ENCODE assay signal across 17 cellular contexts in the genomic region with DNA sequence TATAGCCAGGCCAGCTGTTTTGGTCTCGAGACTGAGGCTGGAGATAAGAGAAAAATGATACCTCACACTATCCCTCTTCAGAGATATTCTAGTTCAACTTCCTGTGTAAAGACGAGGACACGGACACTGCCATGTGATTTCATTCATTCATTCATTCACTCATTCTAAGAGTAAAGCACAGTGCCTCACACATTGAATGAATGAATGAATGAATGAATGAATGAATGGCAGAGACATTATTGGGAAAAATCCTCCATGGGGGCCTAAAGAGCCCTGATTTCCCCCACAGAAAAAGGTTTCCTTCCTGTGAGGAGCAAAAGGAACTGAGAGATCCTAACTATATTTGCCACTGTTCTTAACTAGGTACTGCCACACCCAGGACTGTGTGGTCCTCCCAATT.
"Had no signal": no experiment of that assay in that cellular context is flagged by ENCODE, and none has a peak within 500 bp of the region (broad histone marks: within the 10 kb centered on the region; RNA-seq: fewer than 3 reads in every experiment).

No MANE protein-coding gene starts in this region.

- H3K4me3 ChIP-seq: adrenal gland, lower lobe of right lung, neural progenitor cell, ovary, upper lobe of left lung had no signal

- H3K4me1 Mint-ChIP-seq: mesothelial cell of epicardium, neural progenitor cell had no signal

- ATAC-seq: left colon; stimulated activated naive CD8-positive, alpha-beta T cell treated with anti-CD3 and anti-CD28 coated beads, Interleukin-15, amount 100 ng/mL, for 72 hours had no signal

- H2AFZ ChIP-seq: neural progenitor cell had no signal

- H3K4me1 ChIP-seq: adrenal gland, neural progenitor cell had no signal

- H3K4me3 Mint-ChIP-seq: activated naive CD4-positive, alpha-beta T cell treated with anti-CD3 and anti-CD28 coated beads, Interleukin-2, amount 10 ng/mL, durations not matched to agents 7 days and 5 days; activated T-helper 1 cell treated with anti-CD3 and anti-CD28 coated beads, Interleukin-12 subunit alpha, Interleukin-12 subunit beta, Interleukin-2, Interleukin-4 antibody, amounts not matched to agents 30 ng/mL and 10 ng/mL and 1 ng/mL, durations not matched to agents 14 hours and 24 hours and 36 hours; mesothelial cell of epicardium; neural progenitor cell; stimulated activated naive CD8-positive, alpha-beta T cell treated with anti-CD3 and anti-CD28 coated beads, Interleukin-15, amount 100 ng/mL, for 72 hours had no signal

- H3K9me3 Mint-ChIP-seq: activated naive CD4-positive, alpha-beta T cell treated with anti-CD3 and anti-CD28 coated beads, Interleukin-2, amount 10 ng/mL, durations not matched to agents 7 days and 5 days; activated T-helper 1 cell treated with anti-CD3 and anti-CD28 coated beads, Interleukin-12 subunit alpha, Interleukin-12 subunit beta, Interleukin-2, Interleukin-4 antibody, amounts not matched to agents 30 ng/mL and 10 ng/mL and 1 ng/mL, durations not matched to agents 14 hours and 24 hours and 36 hours; stimulated activated naive CD8-positive, alpha-beta T cell treated with anti-CD3 and anti-CD28 coated beads, Interleukin-15, amount 100 ng/mL, for 72 hours had no signal

- H3K36me3 Mint-ChIP-seq: neural progenitor cell had no signal

- H3K4me2 ChIP-seq: neural progenitor cell had no signal

- H3K27ac Mint-ChIP-seq: activated T-helper 1 cell treated with anti-CD3 and anti-CD28 coated beads, Interleukin-12 subunit alpha, Interleukin-12 subunit beta, Interleukin-2, Interleukin-4 antibody, amounts not matched to agents 30 ng/mL and 10 ng/mL and 1 ng/mL, durations not matched to agents 14 hours and 24 hours and 36 hours; mesothelial cell of epicardium; neural progenitor cell; stimulated activated naive CD8-positive, alpha-beta T cell treated with anti-CD3 and anti-CD28 coated beads, Interleukin-15, amount 100 ng/mL, for 72 hours had no signal

- H3K36me3 ChIP-seq: adrenal gland, lower lobe of right lung, neural progenitor cell, ovary had no signal

- DNase-seq: activated CD4-positive, alpha-beta T cell treated with anti-CD3 and anti-CD28 coated beads, Interleukin-2, amount 50 U/mL, for 1 hour; activated CD4-positive, CD25-positive, alpha-beta regulatory T cell; activated CD8-positive, alpha-beta memory T cell treated with anti-CD3 and anti-CD28 coated beads for 24 hours; activated naive CD4-positive, alpha-beta T cell treated with anti-CD3 and anti-CD28 coated beads, Interleukin-2, amount 10 ng/mL, durations not matched to agents 7 days and 5 days; left colon; lower lobe of right lung; stimulated activated CD4-positive, alpha-beta T cell treated with anti-CD3 and anti-CD28 coated beads, Interleukin-1b, Interleukin-23, amount 100 ng/mL, for 48 hours; stimulated activated naive CD8-positive, alpha-beta T cell treated with anti-CD3 and anti-CD28 coated beads, Interleukin-15, amount 100 ng/mL, for 72 hours; T-helper 2 cell had no signal

- H3K27me3 Mint-ChIP-seq: activated naive CD4-positive, alpha-beta T cell treated with anti-CD3 and anti-CD28 coated beads, Interleukin-2, amount 10 ng/mL, durations not matched to agents 7 days and 5 days; stimulated activated naive CD8-positive, alpha-beta T cell treated with anti-CD3 and anti-CD28 coated beads, Interleukin-15, amount 100 ng/mL, for 72 hours had no signal

- FAIRE-seq: colon, islet of Langerhans had no signal

- H3K27ac ChIP-seq: adrenal gland, lower lobe of right lung, neural progenitor cell, ovary had no signal

- H3K9ac ChIP-seq: neural progenitor cell had no signal

- H3K9me3 ChIP-seq: adrenal gland, lower lobe of right lung, ovary, upper lobe of left lung had no signal

- H3K27me3 ChIP-seq: adrenal gland, neural progenitor cell, ovary, upper lobe of left lung had no signal
